Comparison of ENCODE assay signal across 14 cellular contexts in genomic region chr5:168303398-168304020, GRCh38. TPM values are rescaled to one million over a fixed set of nuclear protein-coding genes. Genes with fewer than 3 reads are reported as not detected.
DNase-seq lines count a peak whose midpoint lies in the region; ATAC-seq and TF ChIP-seq lines count a peak whose summit lies in the region.
"Had no signal": no experiment of that assay in that cellular context is flagged by ENCODE, and none has a peak within 500 bp of the region (broad histone marks: within the 10 kb centered on the region; RNA-seq: fewer than 3 reads in every experiment).

No MANE protein-coding gene starts in this region.

- no peak for ATAC-seq in body of pancreas
- no peak for ATAC-seq in lower lobe of right lung
- no peak for ATAC-seq in upper lobe of right lung
- no peak for ATAC-seq in heart left ventricle
- ATAC-seq: K562 had no signal

- H3K4me1 ChIP-seq in HEK293 (ENCODE audit: control insufficient read depth, insufficient read depth, low read length): no peaks in the 10 kb centered on the region
- H3K4me1 ChIP-seq in body of pancreas: peaks cover 100% of the 10 kb centered on the region
- peaks cover 28% of the 10 kb centered on the region for H3K4me1 ChIP-seq in lower lobe of right lung
- no peaks in the 10 kb centered on the region for H3K4me1 ChIP-seq in upper lobe of right lung
- no peaks in the 10 kb centered on the region for H3K4me1 ChIP-seq in heart left ventricle

- CTCF ChIA-PET in HEK293 (lab: Yijun Ruan, JAX): interaction anchor here (0.5 to 1.3 kb wide), 5 partner anchors 8 to 15 kb away, joined by 3 read pairs; no protein-coding TSS in a partner anchor

- no peaks in the 10 kb centered on the region for H3K27me3 ChIP-seq in body of pancreas
- no peaks in the 10 kb centered on the region for H3K27me3 ChIP-seq in lower lobe of right lung (ENCODE audit: low read depth)
- no peaks in the 10 kb centered on the region for H3K27me3 ChIP-seq in upper lobe of right lung
- H3K27me3 ChIP-seq in heart left ventricle: no peaks in the 10 kb centered on the region

- DNase-seq in body of pancreas (no peak), lower lobe of right lung (no peak), upper lobe of right lung (no peak), NCI-H1930 (lab: John Stamatoyannopoulos, UW) (no peak), heart left ventricle (no peak), hepatic stellate cell (ENCODE audit: low spot score) (no peak)
- DNase-seq: C1 segment of cervical spinal cord, DMS53, NCI-H1105, NCI-H1694 treated with DMSO at 0.1 percent for 48 hours, NCI-H82, SIG-M5 had no signal

- H3K9me3 ChIP-seq in HEK293 (ENCODE audit: control insufficient read depth, insufficient read depth, low read depth, low read length) (no peaks in the 10 kb centered on the region), body of pancreas (no peaks in the 10 kb centered on the region), lower lobe of right lung (no peaks in the 10 kb centered on the region), upper lobe of right lung (no peaks in the 10 kb centered on the region), heart left ventricle (no peaks in the 10 kb centered on the region)

- TF ChIP-seq CTCF in HEK293 (tag by site-specific recombination; IDR thresholded peaks at IDR 0.05) (no peak), body of pancreas (IDR thresholded peaks at IDR 0.05) (no peak), lower lobe of right lung (IDR thresholded peaks at IDR 0.05) (no peak), upper lobe of right lung (IDR thresholded peaks at IDR 0.05) (no peak), heart left ventricle (IDR thresholded peaks at IDR 0.05) (no peak)

- H3K4me3 ChIP-seq in HEK293 (ENCODE audit: low read depth, low read length): no peak overlapping the region
- no peak overlapping the region for H3K4me3 ChIP-seq in body of pancreas
- H3K4me3 ChIP-seq in lower lobe of right lung: no peak overlapping the region
- no peak overlapping the region for H3K4me3 ChIP-seq in upper lobe of right lung
- no peak overlapping the region for H3K4me3 ChIP-seq in heart left ventricle
- H3K4me3 ChIP-seq: K562 had no signal

- TF ChIP-seq POLR2A in body of pancreas (IDR thresholded peaks at IDR 0.05) (no peak), heart left ventricle (IDR thresholded peaks at IDR 0.05) (no peak)

- H3K27ac ChIP-seq in HEK293 (ENCODE audit: extremely low read depth, low read depth, low read length) (no peak overlapping the region), body of pancreas (peak overlapping the region in 3 of 4 donors; percentile 41 to 78 (median 71)), lower lobe of right lung (peak overlapping the region; percentile 53), upper lobe of right lung (peak overlapping the region; percentile 33), heart left ventricle (no peak overlapping the region)

- no peaks in the 10 kb centered on the region for H3K36me3 ChIP-seq in HEK293 (ENCODE audit: control insufficient read depth in 2 of 2, insufficient read depth in 1 of 2, low read length in 2 of 2)
- no peaks in the 10 kb centered on the region for H3K36me3 ChIP-seq in body of pancreas (replicated peaks in 1 of 2; ENCODE audit: insufficient read depth in 1 of 2, low read depth in 2 of 2)
- H3K36me3 ChIP-seq in lower lobe of right lung: no peaks in the 10 kb centered on the region
- no peaks in the 10 kb centered on the region for H3K36me3 ChIP-seq in upper lobe of right lung
- no peaks in the 10 kb centered on the region for H3K36me3 ChIP-seq in heart left ventricle

- intact Hi-C loops in body of pancreas (cut with DNase I) (no loop called here), lower lobe of right lung (cut with DNase I) (no loop called here), upper lobe of right lung (cut with DNase I) (no loop called here), heart left ventricle (cut with DNase I) (no loop called here)

- POLR2A ChIA-PET in HEK293 (lab: Yijun Ruan, JAX): no interaction called here

- 78 to 81% methylated on average over 5 of the region's 5 CpGs for WGBS in body of pancreas, 2 donors
- 62 to 72% (median 67%) methylated on average over 5 of the region's 5 CpGs for WGBS in heart left ventricle, 4 donors

TF ChIP-seq in HEK293, 187 proteins besides CTCF, POLR2A, EP300 and RAD21 (continues in another document):
- TF ChIP-seq, protein P1, sequence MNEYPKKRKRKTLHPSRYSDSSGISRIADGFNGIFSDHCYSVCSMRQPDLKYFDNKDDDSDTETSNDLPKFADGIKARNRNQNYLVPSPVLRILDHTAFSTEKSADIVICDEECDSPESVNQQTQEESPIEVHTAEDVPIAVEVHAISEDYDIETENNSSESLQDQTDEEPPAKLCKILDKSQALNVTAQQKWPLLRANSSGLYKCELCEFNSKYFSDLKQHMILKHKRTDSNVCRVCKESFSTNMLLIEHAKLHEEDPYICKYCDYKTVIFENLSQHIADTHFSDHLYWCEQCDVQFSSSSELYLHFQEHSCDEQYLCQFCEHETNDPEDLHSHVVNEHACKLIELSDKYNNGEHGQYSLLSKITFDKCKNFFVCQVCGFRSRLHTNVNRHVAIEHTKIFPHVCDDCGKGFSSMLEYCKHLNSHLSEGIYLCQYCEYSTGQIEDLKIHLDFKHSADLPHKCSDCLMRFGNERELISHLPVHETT (tag by site-specific recombination; IDR thresholded peaks at IDR 0.05): no peak
- TF ChIP-seq ZBTB1 (tag by site-specific recombination; IDR thresholded peaks at IDR 0.05): no peak
- no peak for TF ChIP-seq YY1 (tag by site-specific recombination; IDR thresholded peaks at IDR 0.05)
- no peak for TF ChIP-seq ZNF148 (tag by site-specific recombination; IDR thresholded peaks at IDR 0.05; ENCODE audit: borderline replicate concordance)
- TF ChIP-seq ZXDB (tag by site-specific recombination; IDR thresholded peaks at IDR 0.05): no peak
- no peak for TF ChIP-seq ZNF211 (tag by site-specific recombination; IDR thresholded peaks at IDR 0.05; ENCODE audit: low read depth)
- TF ChIP-seq, protein P2, sequence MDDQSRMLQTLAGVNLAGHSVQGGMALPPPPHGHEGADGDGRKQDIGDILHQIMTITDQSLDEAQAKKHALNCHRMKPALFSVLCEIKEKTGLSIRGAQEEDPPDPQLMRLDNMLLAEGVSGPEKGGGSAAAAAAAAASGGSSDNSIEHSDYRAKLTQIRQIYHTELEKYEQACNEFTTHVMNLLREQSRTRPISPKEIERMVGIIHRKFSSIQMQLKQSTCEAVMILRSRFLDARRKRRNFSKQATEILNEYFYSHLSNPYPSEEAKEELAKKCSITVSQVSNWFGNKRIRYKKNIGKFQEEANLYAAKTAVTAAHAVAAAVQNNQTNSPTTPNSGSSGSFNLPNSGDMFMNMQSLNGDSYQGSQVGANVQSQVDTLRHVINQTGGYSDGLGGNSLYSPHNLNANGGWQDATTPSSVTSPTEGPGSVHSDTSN (CRISPR knock-in tag; IDR thresholded peaks at IDR 0.05): no peak
- no peak for TF ChIP-seq KLF1 (tag by site-specific recombination; IDR thresholded peaks at IDR 0.05)
- no peak for TF ChIP-seq ZBTB21 (tag by site-specific recombination; IDR thresholded peaks at IDR 0.05)
- TF ChIP-seq ZNF140 (tag by site-specific recombination; IDR thresholded peaks at IDR 0.05): no peak
- TF ChIP-seq, protein P3, sequence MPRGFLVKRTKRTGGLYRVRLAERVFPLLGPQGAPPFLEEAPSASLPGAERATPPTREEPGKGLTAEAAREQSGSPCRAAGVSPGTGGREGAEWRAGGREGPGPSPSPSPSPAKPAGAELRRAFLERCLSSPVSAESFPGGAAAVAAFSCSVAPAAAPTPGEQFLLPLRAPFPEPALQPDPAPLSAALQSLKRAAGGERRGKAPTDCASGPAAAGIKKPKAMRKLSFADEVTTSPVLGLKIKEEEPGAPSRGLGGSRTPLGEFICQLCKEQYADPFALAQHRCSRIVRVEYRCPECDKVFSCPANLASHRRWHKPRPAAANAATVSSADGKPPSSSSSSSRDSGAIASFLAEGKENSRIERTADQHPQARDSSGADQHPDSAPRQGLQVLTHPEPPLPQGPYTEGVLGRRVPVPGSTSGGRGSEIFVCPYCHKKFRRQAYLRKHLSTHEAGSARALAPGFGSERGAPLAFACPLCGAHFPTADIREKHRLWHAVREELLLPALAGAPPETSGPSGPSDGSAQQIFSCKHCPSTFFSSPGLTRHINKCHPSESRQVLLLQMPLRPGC (tag by site-specific recombination; IDR thresholded peaks at IDR 0.05): no peak
- no peak for TF ChIP-seq ZNF341 (tag by site-specific recombination; IDR thresholded peaks at IDR 0.05; ENCODE audit: low read depth)

RNA-seq across cellular contexts. Expression of gene WWC1, which starts 12.1 kb away (rescaled TPM):
- total RNA-seq in body of pancreas (10 to 100 TPM; 40.0 to 49.4 TPM), lower lobe of right lung (61.9 TPM), upper lobe of right lung (94.2 TPM), heart left ventricle (10 to 100 TPM in 1 of 9 donors, 1 to 10 TPM in 6, under 1 TPM in 2; 0.32 to 10.7 (median 1.7) TPM)
- 10 to 100 TPM in 1 of 2 donors, under 1 TPM in 1; 0.23 to 21.5 TPM for polyA plus RNA-seq in heart left ventricle

Comparison
In these comparisons a context has a peak if more than half of its experiments do, and no peak if none do; other contexts are left out.
1. H3K27ac ChIP-seq: peak in body of pancreas (3 of 4), lower lobe of right lung (single experiment) and upper lobe of right lung (single experiment); none in HEK293 (single experiment) and heart left ventricle (0 of 12).